ENCODE assay signal across 8 cellular contexts in the genomic region with DNA sequence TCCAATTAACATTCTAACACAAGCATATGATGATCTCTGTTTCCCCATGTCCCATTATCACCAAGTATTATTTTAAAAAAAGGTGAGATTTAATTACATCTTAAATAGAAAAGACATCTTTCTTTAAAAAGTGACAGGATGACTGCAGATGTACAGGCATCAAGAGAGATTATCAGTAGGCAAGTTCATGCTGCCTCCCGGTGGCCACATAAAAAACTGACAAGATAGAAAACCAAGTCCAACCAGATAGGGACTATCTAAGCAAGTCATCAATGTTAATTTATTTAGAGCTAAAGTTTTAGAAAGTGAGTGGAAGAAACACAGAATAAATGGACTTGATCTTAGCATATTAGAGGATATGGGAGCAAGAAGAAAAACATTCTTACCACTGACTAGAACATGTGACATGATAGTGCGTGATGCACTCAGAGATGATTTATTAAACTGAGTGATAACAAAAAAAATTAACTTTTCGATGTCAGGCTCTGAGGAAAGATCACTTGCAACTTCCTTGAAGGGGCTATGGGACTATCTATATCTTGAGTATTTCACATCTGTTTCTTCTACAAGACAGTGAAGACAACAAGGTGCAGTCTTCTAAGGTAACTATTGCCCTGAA. TPM values are rescaled to one million over a fixed set of nuclear protein-coding genes. Genes with fewer than 3 reads are reported as not detected.
A peak's percentile ranks its signal among the peaks of the same experiment; 100 is the strongest.
DNase-seq lines count a peak whose midpoint lies in the region; ATAC-seq, FAIRE-seq and TF ChIP-seq lines count a peak whose summit lies in the region.

No MANE protein-coding gene starts in this region.

- POLR2A ChIA-PET in GM10248 (lab: Yijun Ruan, JAX) = no interaction called here

- no peaks in the 10 kb centered on the region for H3K9me2 ChIP-seq in SU-DHL-6 (replicated peaks; ENCODE audit: insufficient read depth, low read length)

- intact Hi-C loops in sigmoid colon (cut with DNase I) = loop anchor here (1.0 to 2.0 kb wide), 2 partner anchors 75 to 458 kb away; no protein-coding TSS in a partner anchor
- intact Hi-C loops in vagina (cut with DNase I) = loop anchor here (10.0 kb wide), 2 partner anchors 74 to 454 kb away; a partner anchor contains a TSS

- H3F3A ChIP-seq in SU-DHL-6 (ENCODE audit: insufficient read depth) = peaks cover 15% of the 10 kb centered on the region

- H2AFZ ChIP-seq in SU-DHL-6 (ENCODE audit: low read depth, low read length, severe bottlenecking) = peak overlapping the region; percentile 30

- H3K4me1 ChIP-seq in sigmoid colon (no peaks in the 10 kb centered on the region), vagina (no peaks in the 10 kb centered on the region)

- DNase-seq in GM10248 (ENCODE audit: extremely low spot score) (peak; percentile 28), glomerular endothelial cell (ENCODE audit: extremely low read depth, low read depth, low spot score) (peak; percentile 25), sigmoid colon (no peak), vagina (ENCODE audit: extremely low spot score in 2 of 2) (no peak)

- H3K79me2 ChIP-seq in SU-DHL-6 (ENCODE audit: insufficient read depth, low read length) = no peaks in the 10 kb centered on the region

- H3K4me2 ChIP-seq in SU-DHL-6 (ENCODE audit: low read depth, low read length, poor library complexity, severe bottlenecking) = peak overlapping the region; percentile 18

- TF ChIP-seq RAD21 in Ishikawa (IDR thresholded peaks at IDR 0.05; ENCODE audit: low read depth) = peak; percentile 43

- no peaks in the 10 kb centered on the region for H4K20me1 ChIP-seq in SU-DHL-6 (ENCODE audit: low read depth, low read length)

- no peaks in the 10 kb centered on the region for H3K27me3 ChIP-seq in SU-DHL-6 (ENCODE audit: low read length)
- no peaks in the 10 kb centered on the region for H3K27me3 ChIP-seq in sigmoid colon
- no peaks in the 10 kb centered on the region for H3K27me3 ChIP-seq in vagina

- FAIRE-seq in A204.1 (lab: Jason Lieb, UNC) = peak; percentile 89

- H3K36me3 ChIP-seq in SU-DHL-6 (ENCODE audit: low read length) (no peaks in the 10 kb centered on the region), sigmoid colon (no peaks in the 10 kb centered on the region), vagina (no peaks in the 10 kb centered on the region)

- TF ChIP-seq CTCF in GM10248 (IDR thresholded peaks at IDR 0.05; ENCODE audit: control extremely low read depth, extremely low read depth, low read depth, missing control alignments) (peak; percentile 41), SU-DHL-6 (IDR thresholded peaks at IDR 0.05; ENCODE audit: insufficient read depth, low read length, poor library complexity, severe bottlenecking) (peak; percentile 85), sigmoid colon (IDR thresholded peaks at IDR 0.05) (peak in 3 of 4 experiments; percentile 41 to 53 (median 45)), vagina (IDR thresholded peaks at IDR 0.05) (peak in 1 of 3 experiments; percentile 42)

- 49 to 51% methylated on average over 3 of the region's 3 CpGs for WGBS in sigmoid colon, 2 donors

- TF ChIP-seq POLR2A in sigmoid colon (IDR thresholded peaks at IDR 0.05) = no peak
- no peak for TF ChIP-seq POLR2A in vagina (IDR thresholded peaks at IDR 0.05)

- H3K9me3 ChIP-seq in SU-DHL-6 (ENCODE audit: insufficient read depth, low read length) (no peaks in the 10 kb centered on the region), sigmoid colon (no peaks in the 10 kb centered on the region), vagina (no peaks in the 10 kb centered on the region)

- no peak overlapping the region for H3K4me3 ChIP-seq in SU-DHL-6 (ENCODE audit: insufficient read depth, low read length, poor library complexity, severe bottlenecking)
- no peak overlapping the region for H3K4me3 ChIP-seq in sigmoid colon
- no peak overlapping the region for H3K4me3 ChIP-seq in vagina

- H3K9ac ChIP-seq in SU-DHL-6 (ENCODE audit: low read length) = peak overlapping the region; percentile 28; the same call in 1 of the 2 replicates

- H3K27ac ChIP-seq in SU-DHL-6 (ENCODE audit: low read depth, low read length) (peak overlapping the region; percentile 72), sigmoid colon (no peak overlapping the region), vagina (no peak overlapping the region)

- TF ChIP-seq EP300 in Ishikawa (IDR thresholded peaks at IDR 0.05; ENCODE audit: borderline replicate concordance) (no peak), sigmoid colon (IDR thresholded peaks at IDR 0.05) (no peak)

- CTCF ChIA-PET in GM10248 (lab: Yijun Ruan, JAX) = interaction anchor here (0.6 to 3.2 kb wide), 5 partner anchors 23 to 457 kb away, joined by 3 to 18 read pairs (median 3); a partner anchor contains a TSS

- no peak for ATAC-seq in HG02571 (IDR thresholded peaks at IDR 0.05; ENCODE audit: unreplicated experiment)

TF ChIP-seq in Ishikawa, 13 proteins besides CTCF, POLR2A, EP300 and RAD21:
- no peak for TF ChIP-seq CREB1 (IDR thresholded peaks at IDR 0.05; ENCODE audit: low read depth)
- TF ChIP-seq, protein P1, sequence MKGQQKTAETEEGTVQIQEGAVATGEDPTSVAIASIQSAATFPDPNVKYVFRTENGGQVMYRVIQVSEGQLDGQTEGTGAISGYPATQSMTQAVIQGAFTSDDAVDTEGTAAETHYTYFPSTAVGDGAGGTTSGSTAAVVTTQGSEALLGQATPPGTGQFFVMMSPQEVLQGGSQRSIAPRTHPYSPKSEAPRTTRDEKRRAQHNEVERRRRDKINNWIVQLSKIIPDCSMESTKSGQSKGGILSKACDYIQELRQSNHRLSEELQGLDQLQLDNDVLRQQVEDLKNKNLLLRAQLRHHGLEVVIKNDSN (IDR thresholded peaks at IDR 0.05) = no peak
- TF ChIP-seq EGR1 (IDR thresholded peaks at IDR 0.05) = no peak
- TF ChIP-seq ZBTB7A (IDR thresholded peaks at IDR 0.05; ENCODE audit: low read depth) = no peak
- no peak for TF ChIP-seq TEAD4 (IDR thresholded peaks at IDR 0.05)
- TF ChIP-seq YY1 (IDR thresholded peaks at IDR 0.05; ENCODE audit: low read depth) = no peak
- TF ChIP-seq, protein P2, sequence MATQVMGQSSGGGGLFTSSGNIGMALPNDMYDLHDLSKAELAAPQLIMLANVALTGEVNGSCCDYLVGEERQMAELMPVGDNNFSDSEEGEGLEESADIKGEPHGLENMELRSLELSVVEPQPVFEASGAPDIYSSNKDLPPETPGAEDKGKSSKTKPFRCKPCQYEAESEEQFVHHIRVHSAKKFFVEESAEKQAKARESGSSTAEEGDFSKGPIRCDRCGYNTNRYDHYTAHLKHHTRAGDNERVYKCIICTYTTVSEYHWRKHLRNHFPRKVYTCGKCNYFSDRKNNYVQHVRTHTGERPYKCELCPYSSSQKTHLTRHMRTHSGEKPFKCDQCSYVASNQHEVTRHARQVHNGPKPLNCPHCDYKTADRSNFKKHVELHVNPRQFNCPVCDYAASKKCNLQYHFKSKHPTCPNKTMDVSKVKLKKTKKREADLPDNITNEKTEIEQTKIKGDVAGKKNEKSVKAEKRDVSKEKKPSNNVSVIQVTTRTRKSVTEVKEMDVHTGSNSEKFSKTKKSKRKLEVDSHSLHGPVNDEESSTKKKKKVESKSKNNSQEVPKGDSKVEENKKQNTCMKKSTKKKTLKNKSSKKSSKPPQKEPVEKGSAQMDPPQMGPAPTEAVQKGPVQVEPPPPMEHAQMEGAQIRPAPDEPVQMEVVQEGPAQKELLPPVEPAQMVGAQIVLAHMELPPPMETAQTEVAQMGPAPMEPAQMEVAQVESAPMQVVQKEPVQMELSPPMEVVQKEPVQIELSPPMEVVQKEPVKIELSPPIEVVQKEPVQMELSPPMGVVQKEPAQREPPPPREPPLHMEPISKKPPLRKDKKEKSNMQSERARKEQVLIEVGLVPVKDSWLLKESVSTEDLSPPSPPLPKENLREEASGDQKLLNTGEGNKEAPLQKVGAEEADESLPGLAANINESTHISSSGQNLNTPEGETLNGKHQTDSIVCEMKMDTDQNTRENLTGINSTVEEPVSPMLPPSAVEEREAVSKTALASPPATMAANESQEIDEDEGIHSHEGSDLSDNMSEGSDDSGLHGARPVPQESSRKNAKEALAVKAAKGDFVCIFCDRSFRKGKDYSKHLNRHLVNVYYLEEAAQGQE (IDR thresholded peaks at IDR 0.05; ENCODE audit: low read depth) = no peak
- no peak for TF ChIP-seq TAF1 (IDR thresholded peaks at IDR 0.05; ENCODE audit: low read depth)
- TF ChIP-seq CEBPB (IDR thresholded peaks at IDR 0.05) = no peak
- TF ChIP-seq, protein P3, sequence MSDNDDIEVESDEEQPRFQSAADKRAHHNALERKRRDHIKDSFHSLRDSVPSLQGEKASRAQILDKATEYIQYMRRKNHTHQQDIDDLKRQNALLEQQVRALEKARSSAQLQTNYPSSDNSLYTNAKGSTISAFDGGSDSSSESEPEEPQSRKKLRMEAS (IDR thresholded peaks at IDR 0.05) = no peak
- no peak for TF ChIP-seq NFIC (IDR thresholded peaks at IDR 0.05)
- TF ChIP-seq TCF12 (IDR thresholded peaks at IDR 0.05; ENCODE audit: low read depth) = no peak
- no peak for TF ChIP-seq FOXM1 (IDR thresholded peaks at IDR 0.05; ENCODE audit: borderline replicate concordance, low read depth)

RNA-seq across cellular contexts. Expression of a gene that starts 5.4 kb away (rescaled TPM):
- total RNA-seq in glomerular endothelial cell (not detected in 2 replicates), sigmoid colon (under 1 TPM in 1 of 4 donors, not detected in 3; 0.55 TPM), vagina (not detected)
- polyA plus RNA-seq in sigmoid colon = not detected

Comparison
In these comparisons a context has a peak if more than half of its experiments do, and no peak if none do; other contexts are left out.
1. DNase-seq: peak in GM10248 (single experiment) and glomerular endothelial cell (single experiment); none in sigmoid colon (single experiment) and vagina (0 of 2).